12 cellular contexts compared by ENCODE assay signal in genomic region chr2:218386505-218387368, GRCh38. TPM values are rescaled to one million over a fixed set of nuclear protein-coding genes. Genes with fewer than 3 reads are reported as not detected.
A peak's percentile ranks its signal among the peaks of the same experiment; 100 is the strongest.
DNase-seq lines count a peak whose midpoint lies in the region; ATAC-seq and TF ChIP-seq lines count a peak whose summit lies in the region.
"Had no signal": no experiment of that assay in that cellular context is flagged by ENCODE, and none has a peak within 500 bp of the region (broad histone marks: within the 10 kb centered on the region; RNA-seq: fewer than 3 reads in every experiment).

No MANE protein-coding gene starts in this region.

- H3K9me3 Mint-ChIP-seq in endodermal cell, result no peaks in the 10 kb centered on the region

- H3K9me3 ChIP-seq in left ventricle myocardium inferior (replicated peaks) (no peaks in the 10 kb centered on the region), endodermal cell (ENCODE audit: control insufficient read depth, low read length) (no peaks in the 10 kb centered on the region), muscle layer of duodenum (ENCODE audit: control insufficient read depth in 1 of 2, low read length in 2 of 2) (no peaks in the 10 kb centered on the region)

- no peak for ATAC-seq in left cardiac atrium
- no peak for ATAC-seq in HG02798 (IDR thresholded peaks at IDR 0.05; ENCODE audit: poor library complexity, unreplicated experiment)

- H3K36me3 Mint-ChIP-seq in endodermal cell (ENCODE audit: low read depth), result no peaks in the 10 kb centered on the region

- TF ChIP-seq CTCF in left ventricle myocardium inferior (IDR thresholded peaks at IDR 0.05; ENCODE audit: borderline replicate concordance) (no peak), endodermal cell (conservative IDR thresholded peaks at IDR 0.05) (no peak), lower leg skin (IDR thresholded peaks at IDR 0.05) (no peak)

- peaks cover 41% of the 10 kb centered on the region for H3K27me3 Mint-ChIP-seq in endodermal cell (ENCODE audit: insufficient read depth)

- 87 to 90% methylated on average over 16 to 21 of the region's 23 CpGs for WGBS in endodermal cell (ENCODE audit: insufficient coverage in 1 of 2, insufficient read length in 1 of 2), 2 experiments
- 75 to 78% methylated on average over 23 of the region's 23 CpGs for WGBS in lower leg skin, 2 donors

- H3K9ac ChIP-seq in endodermal cell (ENCODE audit: extremely low read depth, low read length, poor library complexity, severe bottlenecking), result no peak overlapping the region

- intact Hi-C loops in left ventricle myocardium inferior (cut with micrococcal nuclease) (no loop called here), left cardiac atrium (cut with DNase I) (no loop called here), lower leg skin (cut with DNase I; ENCODE audit: low total_unique reads) (no loop called here)

- TF ChIP-seq POLR2A in lower leg skin (IDR thresholded peaks at IDR 0.05), result no peak

- H3K4me1 ChIP-seq in left ventricle myocardium inferior (peaks cover 17% of the 10 kb centered on the region), endodermal cell (ENCODE audit: control insufficient read depth, insufficient read depth, low read length) (no peaks in the 10 kb centered on the region), muscle layer of duodenum (ENCODE audit: control insufficient read depth in 1 of 2, insufficient read depth in 2 of 2, low read length in 2 of 2) (peaks cover 0 to 6% of the 10 kb centered on the region in 2 donors)

- peak overlapping the region; percentile 69 for H3K4me3 Mint-ChIP-seq in endodermal cell

- peak overlapping the region; percentile 62 for H3K4me3 ChIP-seq in left ventricle myocardium inferior
- peak overlapping the region; percentile 66 for H3K4me3 ChIP-seq in endodermal cell (ENCODE audit: low read length)
- H3K4me3 ChIP-seq in muscle layer of duodenum (ENCODE audit: low read depth in 1 of 2, low read length in 2 of 2), result peak overlapping the region; percentile 60 to 61
- no peak overlapping the region for H3K4me3 ChIP-seq in lower leg skin (ENCODE audit: low read depth, poor library complexity, severe bottlenecking)

- DNase-seq in left ventricle myocardium inferior, result no peak
- no peak for DNase-seq in left cardiac atrium
- DNase-seq in endodermal cell, result peak; percentile 71
- no peak for DNase-seq in lower leg skin (ENCODE audit: low spot score in 2 of 2)
- DNase-seq in cerebellum (ENCODE audit: low spot score), result no peak
- no peak for DNase-seq in central memory CD4-positive, alpha-beta T cell
- DNase-seq: GDM1; hippocampal formation; nucleus accumbens; stimulated activated CD4-positive, alpha-beta T cell treated with anti-CD3 and anti-CD28 coated beads, Interleukin-2, amount 100 ng/mL, for 24 hours had no signal

- peak overlapping the region; percentile 51 for H3K27ac ChIP-seq in left ventricle myocardium inferior (replicated peaks)
- H3K27ac ChIP-seq in endodermal cell (ENCODE audit: low read depth, low read length), result no peak overlapping the region
- peak overlapping the region; percentile 23 for H3K27ac ChIP-seq in muscle layer of duodenum (ENCODE audit: low read length)

- H3K36me3 ChIP-seq in left ventricle myocardium inferior (no peaks in the 10 kb centered on the region), endodermal cell (ENCODE audit: control insufficient read depth, insufficient read depth, low read length) (no peaks in the 10 kb centered on the region), muscle layer of duodenum (ENCODE audit: control insufficient read depth in 1 of 2, insufficient read depth in 2 of 2, low read length in 2 of 2) (no peaks in the 10 kb centered on the region)

- H3K4me1 Mint-ChIP-seq in endodermal cell, result peaks cover 1% of the 10 kb centered on the region

- no peaks in the 10 kb centered on the region for H3K27me3 ChIP-seq in left ventricle myocardium inferior (ENCODE audit: low read depth)
- no peaks in the 10 kb centered on the region for H3K27me3 ChIP-seq in endodermal cell (ENCODE audit: control insufficient read depth, insufficient read depth, low read length, poor library complexity, severe bottlenecking)
- no peaks in the 10 kb centered on the region for H3K27me3 ChIP-seq in muscle layer of duodenum (ENCODE audit: low read depth, low read length)

- H3K27ac Mint-ChIP-seq in endodermal cell, result no peak overlapping the region

RNA-seq across cellular contexts. Expression of gene SLC11A1, which starts 4.7 kb away (rescaled TPM):
- total RNA-seq in left ventricle myocardium inferior (6.4 TPM), left cardiac atrium (10 to 100 TPM in 1 of 2 donors, 1 to 10 TPM in 1; 8.5 to 16.1 TPM), endodermal cell (under 1 TPM in 1 of 2 donors, not detected in 1; 0.09 TPM), lower leg skin (1 to 10 TPM; 2.2 to 4.6 (median 3.5) TPM), cerebellum (1.5 TPM)
- polyA plus RNA-seq in endodermal cell (2013, experiment 1 of 2), result 0.50 TPM
- not detected for polyA plus RNA-seq in endodermal cell (2013, experiment 2 of 2)

RNA-seq across cellular contexts. Expression of gene CTDSP1, which starts 12.9 kb away (rescaled TPM):
- total RNA-seq in left ventricle myocardium inferior (81.5 TPM), left cardiac atrium (100 to 1,000 TPM; 101 to 106 TPM), endodermal cell (100 to 1,000 TPM in 1 of 2 donors, 10 to 100 TPM in 1; 66.8 to 123 TPM), lower leg skin (100 to 1,000 TPM in 2 of 4 donors, 10 to 100 TPM in 2; 64.8 to 108 (median 99.9) TPM), cerebellum (19.3 TPM)
- polyA plus RNA-seq in endodermal cell (2013, experiment 1 of 2), result 44.8 TPM
- 37.9 TPM for polyA plus RNA-seq in endodermal cell (2013, experiment 2 of 2)

RNA-seq across cellular contexts. Expression of gene CATIP, which starts 30.1 kb away (rescaled TPM):
- total RNA-seq in left ventricle myocardium inferior (not detected), left cardiac atrium (not detected), endodermal cell (1 to 10 TPM in 1 of 2 donors, under 1 TPM in 1; 0.22 to 1.0 TPM), lower leg skin (not detected), cerebellum (1.2 TPM)
- 0.46 TPM for polyA plus RNA-seq in endodermal cell (2013, experiment 1 of 2)
- 0.46 TPM for polyA plus RNA-seq in endodermal cell (2013, experiment 2 of 2)

RNA-seq across cellular contexts. Expression of gene VIL1, which starts 32.2 kb away (rescaled TPM):
- total RNA-seq in left ventricle myocardium inferior (not detected), left cardiac atrium (not detected), endodermal cell (10 to 100 TPM; 70.2 to 83.1 TPM), lower leg skin (under 1 TPM in 2 of 4 donors, not detected in 2; 0.84 to 0.98 TPM), cerebellum (0.73 TPM)
- polyA plus RNA-seq in endodermal cell (2013, experiment 1 of 2), result 11.8 TPM
- 12.1 TPM for polyA plus RNA-seq in endodermal cell (2013, experiment 2 of 2)
